1 cellular context compared by ENCODE assay signal in the genomic region with DNA sequence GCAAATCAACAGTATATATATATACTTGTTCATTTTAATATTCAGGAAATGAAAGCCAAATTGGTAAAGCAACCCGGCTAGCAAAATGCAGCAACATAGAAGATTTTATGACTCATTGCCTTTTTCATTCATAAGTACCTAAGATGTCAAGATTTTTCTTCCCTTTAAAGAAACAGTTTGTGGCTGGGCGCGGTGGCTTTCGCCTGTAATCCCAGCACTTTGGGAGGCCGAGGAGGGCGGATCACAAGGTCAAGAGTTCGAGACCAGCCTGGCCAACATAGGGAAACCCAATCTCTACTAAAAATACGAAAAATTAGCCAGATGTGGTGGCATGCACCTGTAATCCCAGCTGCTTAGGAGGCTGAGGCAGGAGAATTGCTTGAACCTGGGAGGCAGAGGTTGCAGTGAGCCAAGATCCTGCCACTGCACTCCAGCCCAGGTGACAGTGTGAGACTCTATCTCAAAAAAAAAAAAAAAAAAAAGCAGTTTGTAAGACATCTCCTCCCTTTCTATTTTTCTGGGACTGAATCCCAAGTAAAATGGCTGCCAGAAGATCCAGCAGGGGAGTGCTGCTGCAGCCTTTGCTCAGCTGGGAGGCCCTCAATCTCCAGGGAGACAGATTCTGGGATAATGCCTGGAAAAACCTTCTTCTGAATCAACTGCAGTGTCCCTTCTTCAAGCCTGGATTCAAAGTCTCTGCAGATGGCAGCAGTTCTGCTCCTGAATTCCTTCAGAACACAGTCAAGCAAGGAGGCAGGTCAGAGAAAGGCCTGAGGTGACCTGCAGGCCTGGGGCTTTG.
TF ChIP-seq lines count a peak whose summit lies in the region.

No MANE protein-coding gene starts in this region.

TF ChIP-seq in H1, 55 proteins besides CTCF, POLR2A, EP300 and RAD21:
- TF ChIP-seq, protein P1, sequence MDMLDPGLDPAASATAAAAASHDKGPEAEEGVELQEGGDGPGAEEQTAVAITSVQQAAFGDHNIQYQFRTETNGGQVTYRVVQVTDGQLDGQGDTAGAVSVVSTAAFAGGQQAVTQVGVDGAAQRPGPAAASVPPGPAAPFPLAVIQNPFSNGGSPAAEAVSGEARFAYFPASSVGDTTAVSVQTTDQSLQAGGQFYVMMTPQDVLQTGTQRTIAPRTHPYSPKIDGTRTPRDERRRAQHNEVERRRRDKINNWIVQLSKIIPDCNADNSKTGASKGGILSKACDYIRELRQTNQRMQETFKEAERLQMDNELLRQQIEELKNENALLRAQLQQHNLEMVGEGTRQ (IDR thresholded peaks at IDR 0.05; ENCODE audit: low read length) = no peak
- TF ChIP-seq SRF (IDR thresholded peaks at IDR 0.05; ENCODE audit: low read depth, low read length) (no peak), FOSL1 (IDR thresholded peaks at IDR 0.05; ENCODE audit: insufficient read depth, low read depth, low read length) (no peak), ASH2L (IDR thresholded peaks at IDR 0.05; ENCODE audit: low read length) (no peak), TEAD4 (IDR thresholded peaks at IDR 0.05; ENCODE audit: low read depth, low read length) (no peak), CTBP2 (IDR thresholded peaks at IDR 0.05; ENCODE audit: borderline replicate concordance, insufficient read depth, insufficient read length, low read length) (no peak), RFX5 (IDR thresholded peaks at IDR 0.05; ENCODE audit: borderline replicate concordance, low read depth, low read length) (no peak), JUN (IDR thresholded peaks at IDR 0.05; ENCODE audit: low read depth, low read length) (no peak), NANOG (IDR thresholded peaks at IDR 0.05; ENCODE audit: insufficient read depth, low read depth, low read length, poor library complexity, severe bottlenecking) (no peak), POU5F1 (IDR thresholded peaks at IDR 0.05; ENCODE audit: low read depth, low read length) (no peak), SP4 (IDR thresholded peaks at IDR 0.05; ENCODE audit: low read length) (no peak), SP1 (IDR thresholded peaks at IDR 0.05; ENCODE audit: low read depth, low read length) (no peak), TCF12 (IDR thresholded peaks at IDR 0.05; ENCODE audit: low read depth, low read length) (no peak), CHD1 (IDR thresholded peaks at IDR 0.05; ENCODE audit: low read depth, low read length) (no peak), CREB1 (IDR thresholded peaks at IDR 0.05) (no peak), ZNF274 (IDR thresholded peaks at IDR 0.05; ENCODE audit: borderline replicate concordance, extremely low read depth, low read length) (no peak), SIX5 (IDR thresholded peaks at IDR 0.05; ENCODE audit: low read depth, low read length) (no peak), PHF8 (conservative IDR thresholded peaks at IDR 0.05; ENCODE audit: low read depth, low read length) (no peak)
- TF ChIP-seq, protein P2, sequence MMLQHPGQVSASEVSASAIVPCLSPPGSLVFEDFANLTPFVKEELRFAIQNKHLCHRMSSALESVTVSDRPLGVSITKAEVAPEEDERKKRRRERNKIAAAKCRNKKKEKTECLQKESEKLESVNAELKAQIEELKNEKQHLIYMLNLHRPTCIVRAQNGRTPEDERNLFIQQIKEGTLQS (IDR thresholded peaks at IDR 0.05; ENCODE audit: insufficient read depth, low read depth, low read length) = no peak
